In genomic region chr3:123881771-123882170, GRCh38 we compare ENCODE assay signal across 1 cellular context.
TF ChIP-seq lines count a peak whose summit lies in the region.

No MANE protein-coding gene starts in this region.

TF ChIP-seq in HepG2, 621 proteins besides CTCF, POLR2A, EP300 and RAD21:
- TF ChIP-seq ZNF674 (CRISPR knock-in tag; IDR thresholded peaks at IDR 0.05; ENCODE audit: low read depth) (no peak), ZNF101 (CRISPR knock-in tag; IDR thresholded peaks at IDR 0.05; ENCODE audit: borderline replicate concordance, low read depth) (no peak), ZNF839 (CRISPR knock-in tag; IDR thresholded peaks at IDR 0.05; ENCODE audit: borderline replicate concordance) (no peak), HDAC1 (CRISPR knock-in tag; IDR thresholded peaks at IDR 0.05) (no peak), RERE (CRISPR knock-in tag; IDR thresholded peaks at IDR 0.05; ENCODE audit: low read depth) (no peak), CAMTA2 (CRISPR knock-in tag; IDR thresholded peaks at IDR 0.05; ENCODE audit: borderline replicate concordance) (no peak), DR1 (CRISPR knock-in tag; IDR thresholded peaks at IDR 0.05) (no peak), ZNF546 (CRISPR knock-in tag; conservative IDR thresholded peaks at IDR 0.05) (no peak), ZNF720 (CRISPR knock-in tag; IDR thresholded peaks at IDR 0.05) (no peak), ZNF432 (CRISPR knock-in tag; IDR thresholded peaks at IDR 0.05; ENCODE audit: borderline replicate concordance) (no peak), ZNF605 (CRISPR knock-in tag; IDR thresholded peaks at IDR 0.05) (no peak), JUNB (CRISPR knock-in tag; IDR thresholded peaks at IDR 0.05; ENCODE audit: borderline replicate concordance) (no peak), ERF (CRISPR knock-in tag; IDR thresholded peaks at IDR 0.05) (no peak), NR2F2 (IDR thresholded peaks at IDR 0.05; ENCODE audit: borderline replicate concordance, low read depth) (no peak), AGO1 (IDR thresholded peaks at IDR 0.05; ENCODE audit: low read depth, low read length, poor library complexity, severe bottlenecking) (no peak), ZNF878 (CRISPR knock-in tag; IDR thresholded peaks at IDR 0.05) (no peak)
- TF ChIP-seq, protein P1, sequence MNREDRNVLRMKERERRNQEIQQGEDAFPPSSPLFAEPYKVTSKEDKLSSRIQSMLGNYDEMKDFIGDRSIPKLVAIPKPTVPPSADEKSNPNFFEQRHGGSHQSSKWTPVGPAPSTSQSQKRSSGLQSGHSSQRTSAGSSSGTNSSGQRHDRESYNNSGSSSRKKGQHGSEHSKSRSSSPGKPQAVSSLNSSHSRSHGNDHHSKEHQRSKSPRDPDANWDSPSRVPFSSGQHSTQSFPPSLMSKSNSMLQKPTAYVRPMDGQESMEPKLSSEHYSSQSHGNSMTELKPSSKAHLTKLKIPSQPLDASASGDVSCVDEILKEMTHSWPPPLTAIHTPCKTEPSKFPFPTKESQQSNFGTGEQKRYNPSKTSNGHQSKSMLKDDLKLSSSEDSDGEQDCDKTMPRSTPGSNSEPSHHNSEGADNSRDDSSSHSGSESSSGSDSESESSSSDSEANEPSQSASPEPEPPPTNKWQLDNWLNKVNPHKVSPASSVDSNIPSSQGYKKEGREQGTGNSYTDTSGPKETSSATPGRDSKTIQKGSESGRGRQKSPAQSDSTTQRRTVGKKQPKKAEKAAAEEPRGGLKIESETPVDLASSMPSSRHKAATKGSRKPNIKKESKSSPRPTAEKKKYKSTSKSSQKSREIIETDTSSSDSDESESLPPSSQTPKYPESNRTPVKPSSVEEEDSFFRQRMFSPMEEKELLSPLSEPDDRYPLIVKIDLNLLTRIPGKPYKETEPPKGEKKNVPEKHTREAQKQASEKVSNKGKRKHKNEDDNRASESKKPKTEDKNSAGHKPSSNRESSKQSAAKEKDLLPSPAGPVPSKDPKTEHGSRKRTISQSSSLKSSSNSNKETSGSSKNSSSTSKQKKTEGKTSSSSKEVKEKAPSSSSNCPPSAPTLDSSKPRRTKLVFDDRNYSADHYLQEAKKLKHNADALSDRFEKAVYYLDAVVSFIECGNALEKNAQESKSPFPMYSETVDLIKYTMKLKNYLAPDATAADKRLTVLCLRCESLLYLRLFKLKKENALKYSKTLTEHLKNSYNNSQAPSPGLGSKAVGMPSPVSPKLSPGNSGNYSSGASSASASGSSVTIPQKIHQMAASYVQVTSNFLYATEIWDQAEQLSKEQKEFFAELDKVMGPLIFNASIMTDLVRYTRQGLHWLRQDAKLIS (CRISPR knock-in tag; IDR thresholded peaks at IDR 0.05) = no peak
